ENCODE assay signal across 12 cellular contexts in genomic region chr17:59002126-59002525, GRCh38.
A peak's percentile ranks its signal among the peaks of the same experiment; 100 is the strongest.
DNase-seq lines count a peak whose midpoint lies in the region; ATAC-seq and TF ChIP-seq lines count a peak whose summit lies in the region.
"Had no signal": no experiment of that assay in that cellular context is flagged by ENCODE, and none has a peak within 500 bp of the region (broad histone marks: within the 10 kb centered on the region; RNA-seq: fewer than 3 reads in every experiment).

No MANE protein-coding gene starts in this region.

- no peaks in the 10 kb centered on the region for H3K9me2 ChIP-seq in Karpas-422 (replicated peaks; ENCODE audit: insufficient read depth, low read length)

- H3K36me3 ChIP-seq in Karpas-422 (ENCODE audit: insufficient read depth, low read length) (peaks cover 11% of the 10 kb centered on the region; the same call in 1 of the 2 replicates), spleen (peaks cover 0 to 43% (median 6%) of the 10 kb centered on the region in 6 donors)

- H3K27me3 ChIP-seq in Karpas-422 (ENCODE audit: low read length) = no peaks in the 10 kb centered on the region
- H3K27me3 ChIP-seq in spleen (replicated peaks in 1 of 7) = no peaks in the 10 kb centered on the region

- no peak overlapping the region for H3K4me3 Mint-ChIP-seq in T-helper 2 cell treated with Interferon-gamma antibody and Interleukin-4, amounts not matched to agents 5 μg/mL and 100 μg/mL, for 36 hours
- no peak overlapping the region for H3K4me3 Mint-ChIP-seq in chondrocyte (ENCODE audit: unreplicated experiment)

- peaks cover 10% of the 10 kb centered on the region; the same call in 1 of the 2 replicates for H3K79me2 ChIP-seq in Karpas-422 (ENCODE audit: low read length)

- peak overlapping the region; percentile 71 for H3K4me2 ChIP-seq in Karpas-422 (ENCODE audit: low read depth, low read length, poor library complexity, severe bottlenecking)

- no peaks in the 10 kb centered on the region for H3K9me3 Mint-ChIP-seq in T-helper 2 cell treated with Interferon-gamma antibody and Interleukin-4, amounts not matched to agents 5 μg/mL and 100 μg/mL, for 36 hours
- no peaks in the 10 kb centered on the region for H3K9me3 Mint-ChIP-seq in chondrocyte (ENCODE audit: low read depth)

- H3K9me3 ChIP-seq in Karpas-422 (ENCODE audit: low read length) (no peaks in the 10 kb centered on the region), spleen (no peaks in the 10 kb centered on the region)

- peak overlapping the region; percentile 95 for H3K27ac Mint-ChIP-seq in T-helper 2 cell treated with Interferon-gamma antibody and Interleukin-4, amounts not matched to agents 5 μg/mL and 100 μg/mL, for 36 hours
- peak overlapping the region; percentile 97 for H3K27ac Mint-ChIP-seq in chondrocyte (ENCODE audit: unreplicated experiment)

- DNase-seq in T-helper 2 cell treated with Interferon-gamma antibody and Interleukin-4, amounts not matched to agents 5 μg/mL and 100 μg/mL, for 36 hours (ENCODE audit: low spot score) = no peak
- DNase-seq in T-helper 2 cell (no peak), Karpas-422 (peak; percentile 61), chondrocyte (ENCODE audit: low spot score) (no peak), spleen (no peak), foreskin fibroblast (no peak)
- no peak for DNase-seq in stimulated activated CD4-positive, alpha-beta T cell treated with anti-CD3 and anti-CD28 coated beads, Interleukin-4, amount 100 ng/mL, for 4 hours
- DNase-seq: NCI-H1436, NCI-H524, retina had no signal

- WGBS in spleen, 5 donors = 72 to 84% (median 80%) methylated on average over 3 of the region's 3 CpGs

- peaks cover 18% of the 10 kb centered on the region for H3K4me1 Mint-ChIP-seq in T-helper 2 cell treated with Interferon-gamma antibody and Interleukin-4, amounts not matched to agents 5 μg/mL and 100 μg/mL, for 36 hours (ENCODE audit: low read depth)
- peaks cover 56% of the 10 kb centered on the region for H3K4me1 Mint-ChIP-seq in chondrocyte (ENCODE audit: low read depth)

- no peaks in the 10 kb centered on the region for H4K20me1 ChIP-seq in Karpas-422 (ENCODE audit: insufficient read depth, low read depth, low read length)

- TF ChIP-seq CTCF in chondrocyte (IDR thresholded peaks at IDR 0.05) (no peak), spleen (IDR thresholded peaks at IDR 0.05 in 8 of 11, conservative IDR thresholded peaks at IDR 0.05 in 3 of 11) (no peak), foreskin fibroblast (IDR thresholded peaks at IDR 0.05; ENCODE audit: low read depth, low read length) (no peak)

- intact Hi-C loops in spleen (cut with DNase I; ENCODE audit: low total_unique reads) = no loop called here

- peaks cover 24% of the 10 kb centered on the region for H3K36me3 Mint-ChIP-seq in T-helper 2 cell treated with Interferon-gamma antibody and Interleukin-4, amounts not matched to agents 5 μg/mL and 100 μg/mL, for 36 hours (ENCODE audit: low read depth)
- H3K36me3 Mint-ChIP-seq in chondrocyte (ENCODE audit: low read depth) = peaks cover 14% of the 10 kb centered on the region

- H3K4me1 ChIP-seq in Karpas-422 (ENCODE audit: low read length) (peaks cover 41% of the 10 kb centered on the region), spleen (peaks cover 5 to 80% (median 41%) of the 10 kb centered on the region in 6 donors)

- H2AFZ ChIP-seq in Karpas-422 (ENCODE audit: low read length) = no peak overlapping the region

- ATAC-seq in HG03108 (IDR thresholded peaks at IDR 0.05; ENCODE audit: unreplicated experiment) = no peak
- ATAC-seq: K562 had no signal

- H3K9ac ChIP-seq in Karpas-422 (ENCODE audit: low read length) = peak overlapping the region; percentile 66

- H3K27ac ChIP-seq in Karpas-422 (ENCODE audit: low read length) (peak overlapping the region; percentile 85), spleen (peak overlapping the region; percentile 69 to 90 (median 85))

- no peaks in the 10 kb centered on the region for H3K27me3 Mint-ChIP-seq in T-helper 2 cell treated with Interferon-gamma antibody and Interleukin-4, amounts not matched to agents 5 μg/mL and 100 μg/mL, for 36 hours (ENCODE audit: low read depth)
- H3K27me3 Mint-ChIP-seq in chondrocyte (ENCODE audit: low read depth) = no peaks in the 10 kb centered on the region

- TF ChIP-seq POLR2A in spleen (IDR thresholded peaks at IDR 0.05) = no peak

- peak overlapping the region; percentile 62 for H3K4me3 ChIP-seq in Karpas-422 (ENCODE audit: low read length)
- H3K4me3 ChIP-seq in spleen = peak overlapping the region in 1 of 8 donors; percentile 54
- no peak overlapping the region for H3K4me3 ChIP-seq in foreskin fibroblast (ENCODE audit: low read depth in 1 of 2, low read length in 2 of 2)
- H3K4me3 ChIP-seq: K562 had no signal
